In the genomic region with DNA sequence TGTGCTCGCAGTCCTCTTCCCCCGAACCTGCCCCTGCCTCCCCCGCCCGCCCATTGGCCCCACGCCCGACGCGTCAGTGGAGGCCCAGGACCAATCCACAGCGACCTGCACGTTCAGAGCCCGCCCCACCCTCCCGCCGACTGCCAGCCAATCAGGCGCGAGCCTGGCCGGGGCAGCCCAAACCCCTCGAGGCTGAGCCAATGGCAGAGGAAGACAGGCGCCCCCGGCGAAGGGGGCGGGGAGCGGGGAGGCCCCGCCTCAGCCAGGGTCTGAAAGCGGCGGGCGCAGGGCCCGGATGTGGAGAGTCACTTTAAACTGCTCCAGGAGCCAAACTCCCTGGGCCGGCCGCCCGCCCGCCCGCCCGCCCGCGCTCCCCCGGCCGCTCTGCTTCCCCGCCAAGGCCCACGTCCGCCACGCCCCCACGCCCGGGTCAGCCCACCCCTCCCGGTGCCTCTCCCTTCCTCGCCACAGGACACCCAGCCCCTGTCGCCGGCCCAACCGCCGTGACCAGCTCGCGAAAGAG, we compare ENCODE assay signal across 8 cellular contexts. TPM values are rescaled to one million over a fixed set of nuclear protein-coding genes. Genes with fewer than 3 reads are reported as not detected.
DNase-seq lines count a peak whose midpoint lies in the region; ATAC-seq and TF ChIP-seq lines count a peak whose summit lies in the region.

No MANE protein-coding gene starts in this region.

- ATAC-seq in GM18505 (IDR thresholded peaks at IDR 0.05; ENCODE audit: unreplicated experiment) (peak; percentile 82), HG03025 (IDR thresholded peaks at IDR 0.05; ENCODE audit: low FRiP score, unreplicated experiment) (peak; percentile 74), aorta (ENCODE audit: low FRiP score) (peak; percentile 97)

- H3K27me3 ChIP-seq in aorta (ENCODE audit: control insufficient read depth in 1 of 2, insufficient read depth in 2 of 2, low read length in 1 of 2) = no peaks in the 10 kb centered on the region

- peak overlapping the region in 1 of 2 donors; percentile 91 for H3K27ac ChIP-seq in aorta (ENCODE audit: low read depth in 1 of 2, low read length in 2 of 2)

- H3K4me1 ChIP-seq in aorta (ENCODE audit: control insufficient read depth in 1 of 2, insufficient read depth in 2 of 2, low read length in 2 of 2) = no peaks in the 10 kb centered on the region

- H3K36me3 ChIP-seq in aorta (ENCODE audit: control insufficient read depth in 1 of 2, insufficient read depth in 2 of 2, low read length in 1 of 2) = no peaks in the 10 kb centered on the region

- TF ChIP-seq POLR2A in GM18505 (IDR thresholded peaks at IDR 0.05; ENCODE audit: borderline replicate concordance, extremely low read depth, insufficient read depth, insufficient read length) = no peak

- WGBS in aorta, 2 donors = 0 to 1% methylated on average over 26 to 51 of the region's 51 CpGs

- no peaks in the 10 kb centered on the region for H3K9me3 ChIP-seq in aorta (ENCODE audit: control insufficient read depth, low read length)

- H3K4me3 ChIP-seq in aorta (ENCODE audit: low read length in 2 of 2) = peak overlapping the region; percentile 86 to 90

- intact Hi-C loops in aorta (cut with DNase I) = loop anchor here (5.0 to 10.0 kb wide), 2 partner anchors 65 to 143 kb away; a partner anchor contains a TSS

- DNase-seq in NCI-H2029 (lab: John Stamatoyannopoulos, UW) = peak; percentile 95
- peak; percentile 97 for DNase-seq in T-helper 9 cell
- DNase-seq in astrocyte of the hippocampus (ENCODE audit: low read depth, low spot score) = peak; percentile 100
- peak; percentile 98 to 100 for DNase-seq in hippocampal formation (lab: John Stamatoyannopoulos, UW)
- DNase-seq in renal cortical epithelial cell (ENCODE audit: low read depth) = peak; percentile 93
- DNase-seq in aorta = peak; percentile 100

RNA-seq across cellular contexts. Expression of a gene that starts 0.5 kb away (rescaled TPM):
- total RNA-seq in renal cortical epithelial cell = 1.4 and 6.8 TPM in 2 replicates
- 10 to 100 TPM; 23.5 to 23.8 TPM for total RNA-seq in aorta
- 1 to 10 TPM; 3.6 to 9.2 TPM for polyA plus RNA-seq in aorta
